ENCODE assay signal across 14 cellular contexts in the genomic region with DNA sequence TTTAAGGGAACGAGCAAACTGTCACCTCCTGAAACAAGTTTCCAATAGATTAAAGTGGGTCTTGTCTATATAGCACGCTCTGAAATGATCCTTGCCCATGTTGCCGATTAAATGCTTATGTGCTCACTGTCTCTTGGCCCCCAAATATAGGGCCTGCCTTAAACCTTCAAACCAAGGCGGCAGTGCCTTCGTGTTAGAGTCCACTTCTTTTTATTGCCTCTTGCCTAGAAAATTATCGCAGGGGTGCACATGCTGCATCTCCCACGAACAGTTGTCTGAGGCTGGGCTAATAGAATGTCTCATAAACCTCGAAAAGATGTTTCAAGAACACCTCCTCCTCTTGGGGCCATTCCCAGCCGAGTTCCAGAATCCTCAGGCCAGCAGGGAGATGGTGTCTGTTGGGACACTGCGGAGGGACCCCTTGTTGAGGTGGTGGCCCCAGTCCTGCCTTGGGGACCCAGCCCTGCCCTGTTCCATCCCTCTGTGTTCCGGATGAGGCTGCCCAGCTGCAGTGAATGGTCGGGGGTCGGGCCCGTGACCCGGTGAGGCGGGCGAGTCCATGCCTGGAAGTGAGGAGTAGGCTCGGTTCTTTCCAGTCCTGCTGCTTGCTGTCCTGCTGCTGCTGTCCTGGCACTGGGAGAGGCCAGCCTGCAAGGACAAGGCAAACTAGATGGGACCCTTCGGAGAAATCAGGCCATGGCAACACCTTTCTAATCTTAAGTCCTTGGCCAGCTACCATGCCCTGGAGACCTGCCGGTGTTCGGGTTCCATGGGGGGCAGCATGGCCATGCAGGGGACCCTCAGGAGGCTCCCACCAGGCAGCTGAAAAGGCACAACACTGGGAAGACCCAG. TPM values are rescaled to one million over a fixed set of nuclear protein-coding genes. Genes with fewer than 3 reads are reported as not detected.
A peak's percentile ranks its signal among the peaks of the same experiment; 100 is the strongest.
DNase-seq lines count a peak whose midpoint lies in the region; ATAC-seq, FAIRE-seq and TF ChIP-seq lines count a peak whose summit lies in the region.
"Had no signal": no experiment of that assay in that cellular context is flagged by ENCODE, and none has a peak within 500 bp of the region (broad histone marks: within the 10 kb centered on the region; RNA-seq: fewer than 3 reads in every experiment).

No MANE protein-coding gene starts in this region.

- H3K36me3 ChIP-seq in H1 (ENCODE audit: control insufficient read depth in 2 of 4, insufficient read depth in 4 of 4, low read length in 3 of 4): no peaks in the 10 kb centered on the region
- H3K36me3 ChIP-seq: SJSA1 had no signal

- no peak for TF ChIP-seq CTCF in NB4 (IDR thresholded peaks at IDR 0.05; ENCODE audit: low read depth, low read length)
- no peak for TF ChIP-seq CTCF in H1 (IDR thresholded peaks at IDR 0.05; ENCODE audit: control extremely low read depth in 1 of 3, insufficient read depth in 1 of 3, low read depth in 1 of 3, low read length in 3 of 3)

- no peak for TF ChIP-seq RAD21 in H1 (IDR thresholded peaks at IDR 0.05 in 1 of 2, conservative IDR thresholded peaks at IDR 0.05 in 1 of 2; ENCODE audit: low read depth in 2 of 2, low read length in 2 of 2)

- no peak for TF ChIP-seq EP300 in H1 (IDR thresholded peaks at IDR 0.05; ENCODE audit: borderline replicate concordance in 1 of 2, low read depth in 2 of 2, low read length in 2 of 2)

- WGBS in H1 (ENCODE audit: extremely low coverage in 1 of 2, insufficient coverage in 1 of 2, insufficient read length in 1 of 2, insufficient replicate concordance in 2 of 2, low coverage in 1 of 2, low lambda C conversion rate in 2 of 2, missing lambda C conversion rate in 1 of 2), 2 experiments: 81% methylated on average over 19 of the region's 21 CpGs; no CpG with 5 or more reads in 1 of the 2 experiments

- H3K14ac ChIP-seq in H1 (ENCODE audit: insufficient read length): no peak overlapping the region

- H3K23me2 ChIP-seq in H1 (ENCODE audit: low read depth, low read length): no peaks in the 10 kb centered on the region

- H4K5ac ChIP-seq in H1 (ENCODE audit: insufficient read length, low read depth, low read length): no peak overlapping the region

- no peak overlapping the region for H3K27ac ChIP-seq in H1 (ENCODE audit: low read depth, low read length)
- H3K27ac ChIP-seq: SJSA1 had no signal

- ATAC-seq in GM21390 (IDR thresholded peaks at IDR 0.05; ENCODE audit: unreplicated experiment): no peak

- H2BK12ac ChIP-seq in H1 (ENCODE audit: low read depth, low read length): peak overlapping the region; percentile 84; the same call in 1 of the 2 replicates

- no peak overlapping the region for H3K56ac ChIP-seq in H1 (replicated peaks; ENCODE audit: insufficient read length, low read depth, low read length)

- no peaks in the 10 kb centered on the region for H4K20me1 ChIP-seq in H1 (replicated peaks in 1 of 2; ENCODE audit: control insufficient read depth in 1 of 2, insufficient read depth in 2 of 2, low read length in 2 of 2)

- H3K79me1 ChIP-seq in H1 (ENCODE audit: low read depth, low read length): no peaks in the 10 kb centered on the region

- H3K4me1 ChIP-seq in H1 (replicated peaks in 1 of 4; ENCODE audit: control insufficient read depth in 3 of 4, insufficient read depth in 4 of 4, low read length in 3 of 4): peaks cover 6 to 26% (median 16%) of the 10 kb centered on the region in 4 experiments

- H2BK20ac ChIP-seq in H1 (ENCODE audit: low read length): peak overlapping the region; percentile 23; the same call in 1 of the 2 replicates

- TF ChIP-seq POLR2A in NB4 (IDR thresholded peaks at IDR 0.05; ENCODE audit: extremely low read depth, insufficient read length) (no peak), H1 (IDR thresholded peaks at IDR 0.05; ENCODE audit: control extremely low read depth in 1 of 2, low read depth in 2 of 2, low read length in 2 of 2) (no peak)

- H3K4me2 ChIP-seq in H1 (ENCODE audit: insufficient read depth in 1 of 2, low read depth in 2 of 2, low read length in 2 of 2): no peak overlapping the region

- no peak overlapping the region for H2BK15ac ChIP-seq in H1 (ENCODE audit: low read length)

- no peak overlapping the region for H2AFZ ChIP-seq in H1 (ENCODE audit: low read length)

- no peak overlapping the region; the same call in 1 of the 2 replicates for H2AK5ac ChIP-seq in H1 (ENCODE audit: low read depth, low read length)

- no peak for FAIRE-seq in H1 (lab: Jason Lieb, UNC)

- CTCF ChIA-PET in H1 (lab: Charles Lee; ENCODE audit: partially characterized antibody): interaction anchor here (1.2 to 2.5 kb wide), 3 partner anchors 9 to 108 kb away, joined by 3 to 23 read pairs (median 9); no protein-coding TSS in a partner anchor

- H2BK5ac ChIP-seq in H1 (ENCODE audit: low read depth, low read length): peak overlapping the region; percentile 62; the same call in 1 of the 2 replicates

- no peak overlapping the region for H3K9ac ChIP-seq in H1 (replicated peaks in 1 of 4; ENCODE audit: extremely low read depth in 1 of 4, low read depth in 3 of 4, low read length in 3 of 4)

- peak overlapping the region; percentile 75 for H4K91ac ChIP-seq in H1 (replicated peaks; ENCODE audit: insufficient read length, low read length)

- H3K4ac ChIP-seq in H1 (replicated peaks; ENCODE audit: insufficient read length, low read depth, low read length): no peak overlapping the region

- POLR2A ChIA-PET in H1 (lab: Charles Lee; ENCODE audit: partially characterized antibody): no interaction called here

- H3K4me3 ChIP-seq in NB4 (ENCODE audit: low read depth, low read length): no peak overlapping the region
- no peak overlapping the region for H3K4me3 ChIP-seq in H1 (ENCODE audit: extremely low read depth in 1 of 4, insufficient read depth in 2 of 4, low read depth in 3 of 4, low read length in 4 of 4)
- H3K4me3 ChIP-seq: SJSA1 had no signal

- H4K8ac ChIP-seq in H1 (ENCODE audit: extremely low read depth, insufficient read depth, low read length): no peak overlapping the region

- no peak overlapping the region for H3K23ac ChIP-seq in H1 (ENCODE audit: insufficient read length)

- H3K27me3 ChIP-seq in H1 (replicated peaks in 1 of 4; ENCODE audit: control insufficient read depth in 3 of 4, extremely low read depth in 1 of 4, insufficient read depth in 3 of 4, low read length in 3 of 4): no peaks in the 10 kb centered on the region; a peak in 1 of 7 replicates
- H3K27me3 ChIP-seq: SJSA1 had no signal

- 0 out of 2 replicates have a peak overlapping the region, but pooled peaks have one; percentile 13 for H3K18ac ChIP-seq in H1 (ENCODE audit: extremely low read depth, low read length)

- peak overlapping the region; percentile 75 for H2BK120ac ChIP-seq in H1 (replicated peaks; ENCODE audit: low read depth, low read length)

- DNase-seq in NCI-H1092 treated with DMSO at 0.1 percent for 48 hours (lab: John Stamatoyannopoulos, UW) (peak; percentile 49), NCI-H1092 (lab: John Stamatoyannopoulos, UW) (no peak), NB4 (ENCODE audit: low read depth) (peak; percentile 57), H1 (ENCODE audit: low read depth in 1 of 2, low spot score in 2 of 2) (no peak), renal cortical epithelial cell (ENCODE audit: low read depth) (peak; percentile 13), NOMO-1 (lab: John Stamatoyannopoulos, UW; ENCODE audit: unreplicated experiment in 2 of 2) (no peak), HPDE6-E6E7 (ENCODE audit: extremely low spot score) (no peak)
- DNase-seq: 8988T, KG1, NCI-H187 treated with DMSO at 0.1 percent for 48 hours, NCI-H774, SW 1271 had no signal

- H3K79me2 ChIP-seq in H1 (ENCODE audit: control insufficient read depth in 1 of 2, insufficient read depth in 2 of 2, low read length in 2 of 2): no peaks in the 10 kb centered on the region

- no peaks in the 10 kb centered on the region; a peak in 1 of 4 replicates for H3K9me3 ChIP-seq in H1 (ENCODE audit: insufficient read depth in 2 of 2, low read depth in 1 of 2, low read length in 1 of 2)

TF ChIP-seq in H1, 55 proteins besides CTCF, POLR2A, EP300 and RAD21 (continues in another document):
- TF ChIP-seq SP1 (IDR thresholded peaks at IDR 0.05; ENCODE audit: low read depth, low read length) (no peak), TAF1 (IDR thresholded peaks at IDR 0.05; ENCODE audit: low read depth, low read length) (no peak), RNF2 (IDR thresholded peaks at IDR 0.05; ENCODE audit: borderline replicate concordance, low read depth, low read length, missing control alignments, poor library complexity, severe bottlenecking) (no peak), KDM5A (IDR thresholded peaks at IDR 0.05; ENCODE audit: low read length) (no peak), CTBP2 (IDR thresholded peaks at IDR 0.05; ENCODE audit: borderline replicate concordance, insufficient read depth, insufficient read length, low read length) (no peak), CEBPB (IDR thresholded peaks at IDR 0.05; ENCODE audit: low read depth, low read length) (no peak), CHD2 (IDR thresholded peaks at IDR 0.05; ENCODE audit: low read length) (no peak), TEAD4 (IDR thresholded peaks at IDR 0.05; ENCODE audit: low read depth, low read length) (no peak)
- TF ChIP-seq, protein P1, sequence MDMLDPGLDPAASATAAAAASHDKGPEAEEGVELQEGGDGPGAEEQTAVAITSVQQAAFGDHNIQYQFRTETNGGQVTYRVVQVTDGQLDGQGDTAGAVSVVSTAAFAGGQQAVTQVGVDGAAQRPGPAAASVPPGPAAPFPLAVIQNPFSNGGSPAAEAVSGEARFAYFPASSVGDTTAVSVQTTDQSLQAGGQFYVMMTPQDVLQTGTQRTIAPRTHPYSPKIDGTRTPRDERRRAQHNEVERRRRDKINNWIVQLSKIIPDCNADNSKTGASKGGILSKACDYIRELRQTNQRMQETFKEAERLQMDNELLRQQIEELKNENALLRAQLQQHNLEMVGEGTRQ (IDR thresholded peaks at IDR 0.05; ENCODE audit: low read length): no peak
- TF ChIP-seq, protein P2, sequence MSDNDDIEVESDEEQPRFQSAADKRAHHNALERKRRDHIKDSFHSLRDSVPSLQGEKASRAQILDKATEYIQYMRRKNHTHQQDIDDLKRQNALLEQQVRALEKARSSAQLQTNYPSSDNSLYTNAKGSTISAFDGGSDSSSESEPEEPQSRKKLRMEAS (IDR thresholded peaks at IDR 0.05): no peak

RNA-seq across cellular contexts. Expression of a gene that starts 34.7 kb away (rescaled TPM):
- 18.2 and 18.5 TPM in 2 replicates for total RNA-seq in H1 (2021; fragmentation: NEBNext Ultra II Directional; extraction: Animal tissue kit (Norgen Biotek cat#: 25700))
- 10.5 and 13.3 TPM in 2 replicates for polyA plus RNA-seq in H1 (2011; rRNA removed)
- polyA plus RNA-seq in H1 (2011; cell fraction: cytosol; rRNA removed): 10.5 TPM
- polyA plus RNA-seq in H1 (2011; cell fraction: nucleus; rRNA removed): 30.4 TPM
- 15.4 to 21.3 TPM (median 15.8 TPM) in 4 replicates for polyA plus RNA-seq in H1 (2012, experiment 1 of 2)
- 19.2 TPM for polyA plus RNA-seq in H1 (2012, experiment 2 of 2)
- polyA plus RNA-seq in H1 (2013, experiment 1 of 2): 19.8 TPM
- 21.9 TPM for polyA plus RNA-seq in H1 (2013, experiment 2 of 2)
- 6.1 and 7.4 TPM in 2 replicates for polyA minus RNA-seq in H1 (2011; rRNA and poly(A)+ RNA removed)
- polyA minus RNA-seq in H1 (2011; cell fraction: cytosol; rRNA and poly(A)+ RNA removed): 9.3 TPM
- polyA minus RNA-seq in H1 (2011; cell fraction: nucleus; rRNA and poly(A)+ RNA removed): 10.6 TPM
- 6.1 and 30.7 TPM in 2 replicates for total RNA-seq in renal cortical epithelial cell

Comparison
In these comparisons a context has a peak if more than half of its experiments do, and no peak if none do; other contexts are left out.
1. DNase-seq: peak in NCI-H1092 treated with DMSO at 0.1 percent for 48 hours (single experiment), NB4 (single experiment) and renal cortical epithelial cell (single experiment); none in NCI-H1092 (single experiment), H1 (0 of 2), NOMO-1 (0 of 2) and HPDE6-E6E7 (single experiment).